11 cellular contexts compared by ENCODE assay signal in the genomic region with DNA sequence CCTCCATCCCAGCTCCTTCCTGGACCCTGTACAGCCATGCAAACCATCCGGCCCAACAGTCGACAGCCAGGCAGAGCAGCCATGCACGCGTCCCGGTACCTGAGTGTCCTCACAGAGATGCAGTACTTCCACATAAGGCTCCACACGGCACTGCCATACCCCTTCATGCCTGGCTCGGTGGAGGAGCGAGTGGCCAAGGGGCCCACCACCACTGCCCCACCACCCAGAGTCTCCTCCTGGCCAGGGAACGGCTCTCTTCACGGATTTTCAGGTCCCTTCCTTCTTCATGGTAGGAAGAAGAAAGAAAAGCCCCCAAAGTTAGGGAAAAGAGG. TPM values are rescaled to one million over a fixed set of nuclear protein-coding genes. Genes with fewer than 3 reads are reported as not detected.
DNase-seq lines count a peak whose midpoint lies in the region; ATAC-seq lines count a peak whose summit lies in the region.
"Had no signal": no experiment of that assay in that cellular context is flagged by ENCODE, and none has a peak within 500 bp of the region (broad histone marks: within the 10 kb centered on the region; RNA-seq: fewer than 3 reads in every experiment).

No MANE protein-coding gene starts in this region.

- peaks cover 9% of the 10 kb centered on the region for H3K4me1 Mint-ChIP-seq in activated naive CD8-positive, alpha-beta T cell treated with anti-CD3 and anti-CD28 coated beads for 36 hours
- peaks cover 80% of the 10 kb centered on the region for H3K4me1 Mint-ChIP-seq in stimulated activated memory B cell treated with anti-CD40 and anti-IgM and Interleukin-4, amounts not matched to agents 10 μg/mL and 1 μg/mL and 100 μg/mL, for 72 hours

- no peaks in the 10 kb centered on the region for H3K36me3 Mint-ChIP-seq in activated naive CD8-positive, alpha-beta T cell treated with anti-CD3 and anti-CD28 coated beads for 36 hours
- peaks cover 30% of the 10 kb centered on the region for H3K36me3 Mint-ChIP-seq in stimulated activated memory B cell treated with anti-CD40 and anti-IgM and Interleukin-4, amounts not matched to agents 10 μg/mL and 1 μg/mL and 100 μg/mL, for 72 hours

- H3K4me3 ChIP-seq in iPS-15b (ENCODE audit: low read depth, low read length), result no peak overlapping the region
- H3K4me3 ChIP-seq: mucosa of descending colon had no signal

- peaks cover 6% of the 10 kb centered on the region for H3K4me1 ChIP-seq in iPS-15b (ENCODE audit: control insufficient read depth, insufficient read depth, low read length)
- H3K4me1 ChIP-seq: foreskin keratinocyte had no signal

- peak overlapping the region; percentile 24 for H3K9ac ChIP-seq in iPS-15b (ENCODE audit: low read depth, low read length)

- no peak overlapping the region for H3K27ac Mint-ChIP-seq in activated naive CD8-positive, alpha-beta T cell treated with anti-CD3 and anti-CD28 coated beads for 36 hours
- H3K27ac Mint-ChIP-seq in stimulated activated memory B cell treated with anti-CD40 and anti-IgM and Interleukin-4, amounts not matched to agents 10 μg/mL and 1 μg/mL and 100 μg/mL, for 72 hours, result peak overlapping the region; percentile 90

- ATAC-seq in GM18498 (IDR thresholded peaks at IDR 0.05; ENCODE audit: unreplicated experiment) (peak; percentile 10), HG03097 (IDR thresholded peaks at IDR 0.05; ENCODE audit: low FRiP score, unreplicated experiment) (no peak), GM19467 (IDR thresholded peaks at IDR 0.05; ENCODE audit: unreplicated experiment) (no peak)
- peak; percentile 42 for ATAC-seq in stimulated activated memory B cell treated with anti-CD40 and anti-IgM and Interleukin-4, amounts not matched to agents 10 μg/mL and 1 μg/mL and 100 μg/mL, for 72 hours

- H3K27me3 ChIP-seq in iPS-15b (ENCODE audit: control insufficient read depth, insufficient read depth, low read length), result no peaks in the 10 kb centered on the region

- peak overlapping the region; percentile 64 for H3K4me3 Mint-ChIP-seq in activated naive CD8-positive, alpha-beta T cell treated with anti-CD3 and anti-CD28 coated beads for 36 hours
- peak overlapping the region; percentile 94 for H3K4me3 Mint-ChIP-seq in stimulated activated memory B cell treated with anti-CD40 and anti-IgM and Interleukin-4, amounts not matched to agents 10 μg/mL and 1 μg/mL and 100 μg/mL, for 72 hours

- no peaks in the 10 kb centered on the region for H3K9me3 ChIP-seq in iPS-15b (ENCODE audit: control insufficient read depth, insufficient read depth, low read length)
- H3K9me3 ChIP-seq: mucosa of descending colon had no signal

- H3K27me3 Mint-ChIP-seq in activated naive CD8-positive, alpha-beta T cell treated with anti-CD3 and anti-CD28 coated beads for 36 hours, result no peaks in the 10 kb centered on the region
- no peaks in the 10 kb centered on the region for H3K27me3 Mint-ChIP-seq in stimulated activated memory B cell treated with anti-CD40 and anti-IgM and Interleukin-4, amounts not matched to agents 10 μg/mL and 1 μg/mL and 100 μg/mL, for 72 hours

- peaks cover 3% of the 10 kb centered on the region for H3K36me3 ChIP-seq in iPS-15b (ENCODE audit: control insufficient read depth, insufficient read depth, low read length)

- no peak for DNase-seq in activated naive CD8-positive, alpha-beta T cell treated with anti-CD3 and anti-CD28 coated beads for 36 hours
- DNase-seq in activated CD4-positive, alpha-beta T cell treated with anti-CD3 and anti-CD28 coated beads, Interleukin-2, amount 50 U/mL, for 48 hours, result no peak
- no peak for DNase-seq in NCI-H1436 (lab: John Stamatoyannopoulos, UW)
- DNase-seq: foreskin keratinocyte, NCI-H1930 had no signal

- H3K9me3 Mint-ChIP-seq in activated naive CD8-positive, alpha-beta T cell treated with anti-CD3 and anti-CD28 coated beads for 36 hours, result no peaks in the 10 kb centered on the region
- peaks cover 8% of the 10 kb centered on the region for H3K9me3 Mint-ChIP-seq in stimulated activated memory B cell treated with anti-CD40 and anti-IgM and Interleukin-4, amounts not matched to agents 10 μg/mL and 1 μg/mL and 100 μg/mL, for 72 hours

RNA-seq across cellular contexts. Expression of a gene that starts 51.3 kb away (rescaled TPM):
- 10 to 100 TPM; 20.1 to 22.2 TPM for total RNA-seq in activated naive CD8-positive, alpha-beta T cell treated with anti-CD3 and anti-CD28 coated beads for 36 hours

Comparison
In these comparisons a context has a peak if more than half of its experiments do, and no peak if none do; other contexts are left out.
1. ATAC-seq: peak in GM18498 (single experiment) and stimulated activated memory B cell treated with anti-CD40 and anti-IgM and Interleukin-4, amounts not matched to agents 10 μg/mL and 1 μg/mL and 100 μg/mL, for 72 hours (single experiment); none in HG03097 (single experiment) and GM19467 (single experiment).